1 cellular context compared by ENCODE assay signal in genomic region chr9:131140112-131140511, GRCh38.
TF ChIP-seq lines count a peak whose summit lies in the region.

No MANE protein-coding gene starts in this region.

TF ChIP-seq in K562, 482 proteins besides CTCF, POLR2A, EP300 and RAD21 (continued from another document):
- TF ChIP-seq PKNOX1 (IDR thresholded peaks at IDR 0.05) (no peak), TBP (optimal IDR thresholded peaks at IDR 0.05; ENCODE audit: low read depth, low read length) (no peak), ATF2 (CRISPR knock-in tag; IDR thresholded peaks at IDR 0.05) (no peak), ZMIZ1 (IDR thresholded peaks at IDR 0.05; ENCODE audit: low read depth in 2 of 2, low read length in 2 of 2) (no peak), NR2C2 (CRISPR knock-in tag; IDR thresholded peaks at IDR 0.05) (no peak), NR2C2 (tag; IDR thresholded peaks at IDR 0.05) (no peak)
